ENCODE assay signal across 23 cellular contexts in the genomic region with DNA sequence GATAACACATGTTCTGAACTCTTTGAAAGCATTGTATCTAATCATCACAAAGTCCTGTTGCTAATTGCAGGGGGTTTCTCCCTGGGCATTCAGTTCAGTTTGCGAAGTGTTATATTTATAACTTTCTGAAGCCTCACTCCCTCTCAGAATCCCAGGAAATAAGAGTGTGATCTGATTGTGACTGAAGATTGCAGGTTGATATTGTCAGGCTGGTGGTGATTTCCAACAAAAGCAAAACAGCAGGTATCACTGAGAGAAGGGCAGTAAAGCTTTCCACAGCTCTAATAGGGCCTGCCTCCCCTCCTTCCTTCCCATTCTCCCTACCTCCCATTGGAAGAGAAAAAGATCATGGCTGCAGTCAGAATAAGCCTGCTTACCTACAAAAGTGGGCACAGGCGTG.
DNase-seq lines count a peak whose midpoint lies in the region; ATAC-seq and TF ChIP-seq lines count a peak whose summit lies in the region.
"Had no signal": no experiment of that assay in that cellular context is flagged by ENCODE, and none has a peak within 500 bp of the region (broad histone marks: within the 10 kb centered on the region; RNA-seq: fewer than 3 reads in every experiment).

No MANE protein-coding gene starts in this region.

- no peaks in the 10 kb centered on the region for H4K20me1 ChIP-seq in neural cell (ENCODE audit: insufficient read depth)
- H4K20me1 ChIP-seq: BLaER1 treated with 17β-estradiol and CSF1 and Interleukin-3, amounts not matched to agents 10 nM and 100 nM had no signal

- H2AFZ ChIP-seq in neural cell (ENCODE audit: low read depth, low read length), result no peak overlapping the region

- no peaks in the 10 kb centered on the region for H3F3A ChIP-seq in neural cell (ENCODE audit: insufficient read depth, low read length, poor library complexity, severe bottlenecking)

- no peaks in the 10 kb centered on the region for H3K79me2 ChIP-seq in neural cell (replicated peaks; ENCODE audit: insufficient read depth, low read length)

- TF ChIP-seq CTCF in cardiac muscle cell (IDR thresholded peaks at IDR 0.05; ENCODE audit: low read depth, low read length) (no peak), neural cell (IDR thresholded peaks at IDR 0.05; ENCODE audit: poor library complexity, severe bottlenecking) (no peak)

- no peaks in the 10 kb centered on the region for H3K36me3 ChIP-seq in cardiac muscle cell
- no peaks in the 10 kb centered on the region for H3K36me3 ChIP-seq in neural cell (ENCODE audit: insufficient read depth, low read length)
- H3K36me3 ChIP-seq: BE2C; BLaER1 treated with 17β-estradiol and CSF1 and Interleukin-3, amounts not matched to agents 10 nM and 100 nM; HAP-1 had no signal

- DNase-seq in cardiac muscle cell (ENCODE audit: low read depth in 1 of 2, low spot score in 1 of 2), result no peak
- no peak for DNase-seq in left cardiac atrium
- DNase-seq in iPS-NIHi11 (ENCODE audit: low spot score), result peak; percentile 3
- DNase-seq in cerebellum (ENCODE audit: low spot score), result no peak
- no peak for DNase-seq in activated T-cell treated with anti-CD3 and anti-CD28 coated beads, Interleukin-2, amount 50 U/mL, for 1 hour
- DNase-seq: 8988T; ACHN; AML-193; BE2C; CD4-positive, alpha-beta T cell; CD8-positive, alpha-beta memory T cell; DMS 273 treated with DMSO at 0.1 percent for 48 hours; DMS79; EL; GDM1; GOT3; HFFc6 had no signal

- intact Hi-C loops in left cardiac atrium (cut with DNase I), result loop anchor here in 1 of 2 donors (10.0 kb wide), 1 partner anchor 524 kb away; no protein-coding TSS in a partner anchor

- H3K27ac ChIP-seq in cardiac muscle cell (peak overlapping the region; percentile 74), neural cell (ENCODE audit: low read length) (no peak overlapping the region)
- H3K27ac ChIP-seq: A549; BLaER1 treated with 17β-estradiol and CSF1 and Interleukin-3, amounts not matched to agents 10 nM and 100 nM had no signal

- H3K9ac ChIP-seq in neural cell (ENCODE audit: low read length), result no peak overlapping the region
- H3K9ac ChIP-seq: BLaER1 treated with 17β-estradiol and CSF1 and Interleukin-3, amounts not matched to agents 10 nM and 100 nM had no signal

- H3K27me3 ChIP-seq in cardiac muscle cell (no peaks in the 10 kb centered on the region), neural cell (ENCODE audit: insufficient read depth, low read depth, low read length) (no peaks in the 10 kb centered on the region)
- H3K27me3 ChIP-seq: BE2C; BLaER1 treated with 17β-estradiol and CSF1 and Interleukin-3, amounts not matched to agents 10 nM and 100 nM had no signal

- peaks cover 16% of the 10 kb centered on the region for H3K4me1 ChIP-seq in cardiac muscle cell (ENCODE audit: low read depth)
- H3K4me1 ChIP-seq: A549; BE2C; BLaER1 treated with 17β-estradiol and CSF1 and Interleukin-3, amounts not matched to agents 10 nM and 100 nM had no signal

- H3K9me2 ChIP-seq in neural cell (ENCODE audit: insufficient read depth, low read length), result no peaks in the 10 kb centered on the region

- H3K9me3 ChIP-seq in cardiac muscle cell (ENCODE audit: low read depth) (no peaks in the 10 kb centered on the region), neural cell (ENCODE audit: low read length) (no peaks in the 10 kb centered on the region)
- H3K9me3 ChIP-seq: A549; BE2C; BLaER1 treated with 17β-estradiol and CSF1 and Interleukin-3, amounts not matched to agents 10 nM and 100 nM; HAP-1 had no signal

- ATAC-seq in left cardiac atrium (no peak), HG03025 (IDR thresholded peaks at IDR 0.05; ENCODE audit: low FRiP score, unreplicated experiment) (no peak)
- ATAC-seq: A549, GM12878 had no signal

- no peak overlapping the region for H3K4me2 ChIP-seq in neural cell (ENCODE audit: low read length)
- H3K4me2 ChIP-seq: A549; BLaER1 treated with 17β-estradiol and CSF1 and Interleukin-3, amounts not matched to agents 10 nM and 100 nM had no signal

- TF ChIP-seq RAD21 in neural cell (conservative IDR thresholded peaks at IDR 0.05), result peak; percentile 11

- no peak for TF ChIP-seq EP300 in neural cell (conservative IDR thresholded peaks at IDR 0.05; ENCODE audit: poor library complexity, severe bottlenecking)

- H3K4me3 ChIP-seq in cardiac muscle cell (no peak overlapping the region), neural cell (ENCODE audit: low read length) (no peak overlapping the region)
- H3K4me3 ChIP-seq: A549; BLaER1 treated with 17β-estradiol and CSF1 and Interleukin-3, amounts not matched to agents 10 nM and 100 nM; GM12878; HAP-1 had no signal

TF ChIP-seq in neural cell, 6 proteins besides CTCF, POLR2A, EP300 and RAD21:
- TF ChIP-seq TAF1 (IDR thresholded peaks at IDR 0.05; ENCODE audit: low read depth), result no peak
- peak; percentile 83 for TF ChIP-seq POLR2AphosphoS5 (IDR thresholded peaks at IDR 0.05)
